In genomic region chr19:12687496-12688196, GRCh38 we compare ENCODE assay signal across 20 cellular contexts. TPM values are rescaled to one million over a fixed set of nuclear protein-coding genes. Genes with fewer than 3 reads are reported as not detected.
DNase-seq lines count a peak whose midpoint lies in the region; ATAC-seq and TF ChIP-seq lines count a peak whose summit lies in the region.
"Had no signal": no experiment of that assay in that cellular context is flagged by ENCODE, and none has a peak within 500 bp of the region (broad histone marks: within the 10 kb centered on the region; RNA-seq: fewer than 3 reads in every experiment).

Gene GNG14, plus strand, starts transcription at chr19:12687998. Its CDS starts 51 bp downstream, at chr19:12688049.

- no peak within 1 kb of the TSS for H2BK15ac ChIP-seq in IMR-90 (ENCODE audit: low read depth, low read length)

- POLR2A ChIA-PET in IMR-90 (lab: Charles Lee; ENCODE audit: unreplicated experiment) = no interaction called here

- H4K5ac ChIP-seq in IMR-90 (ENCODE audit: low read depth, low read length) = no peak within 1 kb of the TSS

- H2BK5ac ChIP-seq in IMR-90 (ENCODE audit: low read depth, low read length, poor library complexity, severe bottlenecking) = no peak within 1 kb of the TSS

- no peak for TF ChIP-seq RAD21 in IMR-90 (IDR thresholded peaks at IDR 0.05; ENCODE audit: low read length)

- no peak for TF ChIP-seq POLR2A in IMR-90 (IDR thresholded peaks at IDR 0.05; ENCODE audit: low read depth, low read length)

- H4K8ac ChIP-seq in IMR-90 (ENCODE audit: low read depth in 2 of 2, low read length in 2 of 2) = no peak within 1 kb of the TSS

- H3K79me2 ChIP-seq in Karpas-422 (ENCODE audit: low read length) = no peaks in the 10 kb centered on the region

- H3K27me3 ChIP-seq in H7 (ENCODE audit: control insufficient read depth, insufficient read depth, low read length) = no peaks in the 10 kb centered on the region
- H3K27me3 ChIP-seq in IMR-90 (ENCODE audit: control insufficient read depth, insufficient read depth, low read length) = no peaks in the 10 kb centered on the region
- no peaks in the 10 kb centered on the region for H3K27me3 ChIP-seq in brain microvascular endothelial cell (replicated peaks)
- no peaks in the 10 kb centered on the region for H3K27me3 ChIP-seq in mucosa of stomach (ENCODE audit: control insufficient read depth, insufficient read depth, low read length)
- no peaks in the 10 kb centered on the region for H3K27me3 ChIP-seq in Karpas-422 (ENCODE audit: low read length)

- DNase-seq in H7 (peak; percentile 56), IMR-90 (no peak), brain microvascular endothelial cell (no peak), Karpas-422 (no peak), inferior parietal cortex (ENCODE audit: extremely low spot score) (no peak), GM03348 (ENCODE audit: low spot score) (no peak)
- DNase-seq: DMS79, MV-4-11, NCI-H1417, NCI-H187 treated with DMSO at 0.1 percent for 48 hours, NCI-H345, NCI-H524 treated with DMSO at 0.1 percent for 48 hours, PC-9, SIG-M5 had no signal

- ATAC-seq in IMR-90 (ENCODE audit: low read depth) (peak; percentile 17; the same call in 1 of the 2 replicates), GM21737 (IDR thresholded peaks at IDR 0.05; ENCODE audit: unreplicated experiment) (no peak)

- H2BK20ac ChIP-seq in IMR-90 (ENCODE audit: low read depth, low read length) = no peak within 1 kb of the TSS

- H3K9ac ChIP-seq in IMR-90 (ENCODE audit: low read depth, low read length) = no peak within 1 kb of the TSS
- H3K9ac ChIP-seq in mucosa of stomach (ENCODE audit: low read length) = peak within 1 kb of the TSS; percentile 25
- no peak within 1 kb of the TSS for H3K9ac ChIP-seq in Karpas-422 (ENCODE audit: low read length)

- no peak within 1 kb of the TSS for H2AFZ ChIP-seq in IMR-90 (replicated peaks; ENCODE audit: low read length, poor library complexity)
- no peak within 1 kb of the TSS for H2AFZ ChIP-seq in Karpas-422 (ENCODE audit: low read length)
- H2AFZ ChIP-seq: PC-9 had no signal

- peak within 1 kb of the TSS; percentile 37 for H2AK9ac ChIP-seq in IMR-90 (replicated peaks; ENCODE audit: low read depth, low read length, poor library complexity)

- H2BK120ac ChIP-seq in IMR-90 (ENCODE audit: low read depth, low read length) = no peak within 1 kb of the TSS

- TF ChIP-seq CTCF in IMR-90 (conservative IDR thresholded peaks at IDR 0.05; ENCODE audit: low read depth, low read length) (no peak), brain microvascular endothelial cell (IDR thresholded peaks at IDR 0.05; ENCODE audit: low read depth, low read length, missing control alignments) (peak; percentile 13)

- no peak within 1 kb of the TSS for H3K27ac ChIP-seq in IMR-90 (ENCODE audit: insufficient read depth, low read length)
- H3K27ac ChIP-seq in brain microvascular endothelial cell = no peak within 1 kb of the TSS
- H3K27ac ChIP-seq in Karpas-422 (ENCODE audit: low read length) = no peak within 1 kb of the TSS
- H3K27ac ChIP-seq: C4-2B, PC-9, RWPE1 had no signal

- H3K4me1 ChIP-seq in IMR-90 (ENCODE audit: control insufficient read depth, insufficient read depth, low read length) = no peaks in the 10 kb centered on the region
- no peaks in the 10 kb centered on the region for H3K4me1 ChIP-seq in mucosa of stomach (ENCODE audit: control insufficient read depth, insufficient read depth, low read length)
- peaks cover 15% of the 10 kb centered on the region for H3K4me1 ChIP-seq in Karpas-422 (ENCODE audit: low read length)

- H3K9me3 ChIP-seq in IMR-90 (ENCODE audit: control insufficient read depth, insufficient read depth, low read length) = no peaks in the 10 kb centered on the region
- H3K9me3 ChIP-seq in mucosa of stomach (ENCODE audit: control insufficient read depth, low read length) = no peaks in the 10 kb centered on the region
- no peaks in the 10 kb centered on the region for H3K9me3 ChIP-seq in Karpas-422 (ENCODE audit: low read length)

- no peaks in the 10 kb centered on the region for H3K9me2 ChIP-seq in Karpas-422 (replicated peaks; ENCODE audit: insufficient read depth, low read length)

- no peak within 1 kb of the TSS for H2AK5ac ChIP-seq in IMR-90 (ENCODE audit: low read depth, low read length)

- H3K56ac ChIP-seq in IMR-90 (ENCODE audit: extremely low read depth, insufficient read depth, low read length) = no peak within 1 kb of the TSS

- intact Hi-C loops in IMR-90 (cut with micrococcal nuclease) = no loop called here

- dilution Hi-C loops in IMR-90 (cut with HindIII; ENCODE audit: low sequenced_read_pairs, unreplicated experiment) = no loop called here

- no peaks in the 10 kb centered on the region for H3K9me1 ChIP-seq in IMR-90 (ENCODE audit: insufficient read depth, low read length)

- H3K18ac ChIP-seq in IMR-90 (ENCODE audit: low read depth, low read length) = no peak within 1 kb of the TSS

- H4K20me1 ChIP-seq in IMR-90 (ENCODE audit: insufficient read depth, low read length) = no peaks in the 10 kb centered on the region
- H4K20me1 ChIP-seq in Karpas-422 (ENCODE audit: insufficient read depth, low read depth, low read length) = no peaks in the 10 kb centered on the region

- in situ Hi-C loops in IMR-90 (cut with MboI; ENCODE audit: low sequenced_read_pairs) (no loop called here), brain microvascular endothelial cell (cut with HindIII; ENCODE audit: low pct_ligation_motif_present, low sequenced_read_pairs) (no loop called here)

- CTCF ChIA-PET in IMR-90 (lab: Yijun Ruan, JAX) = interaction anchor here (0.9 kb wide), 1 partner anchor 10 kb away, joined by 3 read pairs; no protein-coding TSS in a partner anchor

- no peaks in the 10 kb centered on the region for H3K36me3 ChIP-seq in H7 (replicated peaks; ENCODE audit: control insufficient read depth, insufficient read depth, low read length)
- H3K36me3 ChIP-seq in IMR-90 (ENCODE audit: control insufficient read depth, insufficient read depth, low read length) = 0 out of 2 replicates have a peak, but pooled peaks cover 2% of the 10 kb centered on the region
- peaks cover 8% of the 10 kb centered on the region for H3K36me3 ChIP-seq in brain microvascular endothelial cell (replicated peaks)
- H3K36me3 ChIP-seq in mucosa of stomach (ENCODE audit: control insufficient read depth, insufficient read depth, low read length) = no peaks in the 10 kb centered on the region
- H3K36me3 ChIP-seq in Karpas-422 (ENCODE audit: insufficient read depth, low read length) = 0 out of 2 replicates have a peak, but pooled peaks cover 4% of the 10 kb centered on the region

- H3K4me2 ChIP-seq in IMR-90 (ENCODE audit: low read depth, low read length) (no peak within 1 kb of the TSS), Karpas-422 (ENCODE audit: low read depth, low read length, poor library complexity, severe bottlenecking) (no peak within 1 kb of the TSS)
- H3K4me2 ChIP-seq: PC-9 had no signal

- 0 out of 4 replicates have a peak, but pooled peaks cover 0 to under 1% of the 10 kb centered on the region in 2 experiments for H3K79me1 ChIP-seq in IMR-90 (ENCODE audit: low read depth in 1 of 2, low read length in 2 of 2)

- WGBS in IMR-90 (ENCODE audit: extremely low coverage in 2 of 2, insufficient read length in 1 of 2), 2 experiments = 90% methylated on average over 2 of the region's 9 CpGs; no CpG with 5 or more reads in 1 of the 2 experiments

- no peak within 1 kb of the TSS for H3K4ac ChIP-seq in IMR-90 (ENCODE audit: low read depth, low read length)

- no peak within 1 kb of the TSS for H3K4me3 ChIP-seq in H7 (ENCODE audit: insufficient read depth, low read depth, low read length)
- H3K4me3 ChIP-seq in IMR-90 (ENCODE audit: insufficient read depth, low read depth, low read length) = no peak within 1 kb of the TSS
- no peak within 1 kb of the TSS for H3K4me3 ChIP-seq in brain microvascular endothelial cell (ENCODE audit: low read depth, low read length)
- no peak within 1 kb of the TSS for H3K4me3 ChIP-seq in mucosa of stomach (ENCODE audit: low read length)
- H3K4me3 ChIP-seq in Karpas-422 (ENCODE audit: low read length) = no peak within 1 kb of the TSS
- H3K4me3 ChIP-seq: PC-9 had no signal

- BruUV-seq in IMR-90 (replicated peaks; lab: Mats Ljungman, UMichigan) = no TSS peak

- no peak within 1 kb of the TSS for H4K91ac ChIP-seq in IMR-90 (ENCODE audit: insufficient read depth, low read depth, low read length)

- no peak within 1 kb of the TSS for H3K23ac ChIP-seq in IMR-90 (ENCODE audit: low read depth, low read length)

- no peak within 1 kb of the TSS for H3K14ac ChIP-seq in IMR-90 (replicated peaks; ENCODE audit: low read depth, low read length)

TF ChIP-seq in IMR-90, 13 proteins besides CTCF, POLR2A, EP300 and RAD21 (continues in another document):
- no peak for TF ChIP-seq CEBPB (IDR thresholded peaks at IDR 0.05; ENCODE audit: low read depth, low read length)
- TF ChIP-seq, protein P1, sequence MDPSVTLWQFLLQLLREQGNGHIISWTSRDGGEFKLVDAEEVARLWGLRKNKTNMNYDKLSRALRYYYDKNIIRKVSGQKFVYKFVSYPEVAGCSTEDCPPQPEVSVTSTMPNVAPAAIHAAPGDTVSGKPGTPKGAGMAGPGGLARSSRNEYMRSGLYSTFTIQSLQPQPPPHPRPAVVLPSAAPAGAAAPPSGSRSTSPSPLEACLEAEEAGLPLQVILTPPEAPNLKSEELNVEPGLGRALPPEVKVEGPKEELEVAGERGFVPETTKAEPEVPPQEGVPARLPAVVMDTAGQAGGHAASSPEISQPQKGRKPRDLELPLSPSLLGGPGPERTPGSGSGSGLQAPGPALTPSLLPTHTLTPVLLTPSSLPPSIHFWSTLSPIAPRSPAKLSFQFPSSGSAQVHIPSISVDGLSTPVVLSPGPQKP (IDR thresholded peaks at IDR 0.05; ENCODE audit: borderline replicate concordance, low read depth, low read length) = no peak
- no peak for TF ChIP-seq NFE2L2 (IDR thresholded peaks at IDR 0.05; ENCODE audit: low read depth, low read length)
- TF ChIP-seq BHLHE40 (IDR thresholded peaks at IDR 0.05; ENCODE audit: low read depth, low read length) = no peak
- no peak for TF ChIP-seq CHD1 (IDR thresholded peaks at IDR 0.05; ENCODE audit: low read depth, low read length)
- TF ChIP-seq USF2 (IDR thresholded peaks at IDR 0.05; ENCODE audit: low read depth, low read length) = no peak
- no peak for TF ChIP-seq RFX5 (IDR thresholded peaks at IDR 0.05; ENCODE audit: low read depth, low read length)
- TF ChIP-seq MAFK (IDR thresholded peaks at IDR 0.05; ENCODE audit: low read depth, low read length) = no peak

RNA-seq across cellular contexts. Expression of gene GNG14, which starts in this region (rescaled TPM):
- not detected in 2 replicates for total RNA-seq in H7 (2014; rRNA removed; shearing (Covaris generic))
- not detected in 2 replicates for total RNA-seq in IMR-90 (2012; rRNA removed)
- not detected in 2 replicates for polyA plus RNA-seq in IMR-90 (2012; rRNA removed)
- not detected in 2 replicates for polyA plus RNA-seq in IMR-90 (2012; cell fraction: cytosol; rRNA removed)
- polyA plus RNA-seq in IMR-90 (2012; cell fraction: nucleus; rRNA removed; ENCODE audit: low replicate concordance) = not detected in 2 replicates
- total RNA-seq in Karpas-422 (2014; rRNA removed; shearing (Covaris generic); ENCODE audit: low replicate concordance) = not detected in 2 replicates
- total RNA-seq: HT-29; PC-9; T-helper 1 cell treated with Interleukin-12 subunit alpha and Interleukin-12 subunit beta and Interleukin-4 antibody, amounts not matched to agents 30 ng/mL and 1 ng/mL, for 36 hours had no signal

Comparison
In these comparisons a context has a peak if more than half of its experiments do, and no peak if none do; other contexts are left out.
1. Peak in DNase-seq in H7; RNA of the gene not detected or under 1 TPM.
2. Peak in ATAC-seq in IMR-90; RNA of the gene not detected or under 1 TPM.